In genomic region chr19:36837902-36838783, GRCh38 we compare ENCODE assay signal across 1 cellular context.
A peak's percentile ranks its signal among the peaks of the same experiment; 100 is the strongest.
TF ChIP-seq lines count a peak whose summit lies in the region.

TSS of gene ZNF790 (minus strand) at chr19:36838387. CDS start at chr19:36825619, 12,768 bp downstream.

TF ChIP-seq in K562, 482 proteins besides CTCF, POLR2A, EP300 and RAD21 (continued from another document and continues in another):
- 0 out of 4 replicates have a peak, but pooled peaks of 1 of the 2 experiments have one; percentile 17 for TF ChIP-seq MNT (conservative IDR thresholded peaks at IDR 0.05)
- no peak for TF ChIP-seq ARHGAP35 (IDR thresholded peaks at IDR 0.05; ENCODE audit: partially characterized antibody)
- TF ChIP-seq SREBF2 (CRISPR knock-in tag; IDR thresholded peaks at IDR 0.05), result no peak
- TF ChIP-seq RNF219 (CRISPR knock-in tag; IDR thresholded peaks at IDR 0.05), result no peak
- TF ChIP-seq ZNF184 (CRISPR knock-in tag; IDR thresholded peaks at IDR 0.05), result 0 out of 2 replicates have a peak, but pooled peaks have one; percentile 41
- no peak for TF ChIP-seq SETDB1 (IDR thresholded peaks at IDR 0.05; ENCODE audit: low read length)
- TF ChIP-seq TCFL5 (CRISPR knock-in tag; conservative IDR thresholded peaks at IDR 0.05), result no peak
- no peak for TF ChIP-seq ATF1 (CRISPR knock-in tag; IDR thresholded peaks at IDR 0.05)
- peak; percentile 51; the same call in 1 of the 2 replicates for TF ChIP-seq ATF1 (tag; IDR thresholded peaks at IDR 0.05)
- no peak for TF ChIP-seq HBP1 (CRISPR knock-in tag; IDR thresholded peaks at IDR 0.05)
- no peak for TF ChIP-seq RBM17 (IDR thresholded peaks at IDR 0.05; ENCODE audit: borderline replicate concordance, low read depth, low read length)
- TF ChIP-seq BACH1 (tag; IDR thresholded peaks at IDR 0.05), result no peak
- TF ChIP-seq MYC (IDR thresholded peaks at IDR 0.05; ENCODE audit: low read depth, low read length), result no peak
- TF ChIP-seq MYC (CRISPR knock-in tag; IDR thresholded peaks at IDR 0.05; ENCODE audit: borderline replicate concordance, low read depth), result peak; percentile 20; the same call in 1 of the 2 replicates
- no peak for TF ChIP-seq GABPB2 (CRISPR knock-in tag; conservative IDR thresholded peaks at IDR 0.05)
- TF ChIP-seq TFE3 (CRISPR knock-in tag; IDR thresholded peaks at IDR 0.05), result no peak
- TF ChIP-seq PRDM10 (IDR thresholded peaks at IDR 0.05; ENCODE audit: partially characterized antibody), result peak; percentile 60
- no peak for TF ChIP-seq FOSL1 (tag; conservative IDR thresholded peaks at IDR 0.05)
- TF ChIP-seq TAL1 (IDR thresholded peaks at IDR 0.05), result no peak
- TF ChIP-seq MAZ (CRISPR knock-in tag; conservative IDR thresholded peaks at IDR 0.05 in 1 of 2, IDR thresholded peaks at IDR 0.05 in 1 of 2), result peak in 1 of 2 experiments; percentile 33; a peak in 1 of 4 replicates
- TF ChIP-seq SFPQ (IDR thresholded peaks at IDR 0.05; ENCODE audit: low read depth, low read length), result no peak
- TF ChIP-seq GABPB1 (CRISPR knock-in tag; IDR thresholded peaks at IDR 0.05), result peak; percentile 73; the same call in 1 of the 2 replicates
- TF ChIP-seq CREB1 (IDR thresholded peaks at IDR 0.05), result no peak
- TF ChIP-seq CREB1 (CRISPR knock-in tag; IDR thresholded peaks at IDR 0.05), result peak; percentile 8; the same call in 1 of the 2 replicates
- no peak for TF ChIP-seq SNIP1 (IDR thresholded peaks at IDR 0.05; ENCODE audit: low read depth)
- 0 out of 2 replicates have a peak, but pooled peaks have one; percentile 27 for TF ChIP-seq ZNF197 (CRISPR knock-in tag; IDR thresholded peaks at IDR 0.05; ENCODE audit: low read depth)
- TF ChIP-seq HDAC3 (IDR thresholded peaks at IDR 0.05; ENCODE audit: borderline replicate concordance, partially characterized antibody), result no peak
- TF ChIP-seq ZNF639 (CRISPR knock-in tag; conservative IDR thresholded peaks at IDR 0.05 in 1 of 2, IDR thresholded peaks at IDR 0.05 in 1 of 2), result peak in 1 of 2 experiments; percentile 47; a peak in 1 of 4 replicates
- TF ChIP-seq RBM15 (IDR thresholded peaks at IDR 0.05; ENCODE audit: insufficient read depth, low read length), result no peak
- TF ChIP-seq VEZF1 (CRISPR knock-in tag; IDR thresholded peaks at IDR 0.05), result 0 out of 2 replicates have a peak, but pooled peaks have one; percentile 14
- TF ChIP-seq ZSCAN29 (IDR thresholded peaks at IDR 0.05), result no peak
- TF ChIP-seq ELF2 (CRISPR knock-in tag; IDR thresholded peaks at IDR 0.05), result no peak
- peak; percentile 30; the same call in 1 of the 2 replicates for TF ChIP-seq POLR2H (tag; IDR thresholded peaks at IDR 0.05; ENCODE audit: low read depth)
- TF ChIP-seq ZNF79 (CRISPR knock-in tag; IDR thresholded peaks at IDR 0.05; ENCODE audit: low read depth), result no peak
- no peak for TF ChIP-seq IFI16 (CRISPR knock-in tag; IDR thresholded peaks at IDR 0.05)
- TF ChIP-seq NRF1 (conservative IDR thresholded peaks at IDR 0.05 in 1 of 2, IDR thresholded peaks at IDR 0.05 in 1 of 2), result peak; percentile 72 to 77
- TF ChIP-seq HCFC1 (IDR thresholded peaks at IDR 0.05; ENCODE audit: low read depth, low read length), result peak; percentile 76
- no peak for TF ChIP-seq MCM7 (IDR thresholded peaks at IDR 0.05)
- no peak for TF ChIP-seq HMBOX1 (IDR thresholded peaks at IDR 0.05)
- peak; percentile 19 to 34; a peak in 2 of 4 replicates for TF ChIP-seq SIX5 (IDR thresholded peaks at IDR 0.05; ENCODE audit: borderline replicate concordance in 1 of 2, insufficient read depth in 1 of 2, low read depth in 1 of 2, low read length in 2 of 2)
- TF ChIP-seq ZNF398 (CRISPR knock-in tag; IDR thresholded peaks at IDR 0.05), result no peak
- no peak for TF ChIP-seq ZNF282 (CRISPR knock-in tag; IDR thresholded peaks at IDR 0.05)
- TF ChIP-seq L3MBTL2 (IDR thresholded peaks at IDR 0.05), result 0 out of 2 replicates have a peak, but pooled peaks have one; percentile 14
- no peak for TF ChIP-seq RB1 (IDR thresholded peaks at IDR 0.05; ENCODE audit: low read depth)
- TF ChIP-seq SRF (CRISPR knock-in tag; IDR thresholded peaks at IDR 0.05), result no peak
- TF ChIP-seq TEAD2 (tag; IDR thresholded peaks at IDR 0.05), result no peak
